In the genomic region with DNA sequence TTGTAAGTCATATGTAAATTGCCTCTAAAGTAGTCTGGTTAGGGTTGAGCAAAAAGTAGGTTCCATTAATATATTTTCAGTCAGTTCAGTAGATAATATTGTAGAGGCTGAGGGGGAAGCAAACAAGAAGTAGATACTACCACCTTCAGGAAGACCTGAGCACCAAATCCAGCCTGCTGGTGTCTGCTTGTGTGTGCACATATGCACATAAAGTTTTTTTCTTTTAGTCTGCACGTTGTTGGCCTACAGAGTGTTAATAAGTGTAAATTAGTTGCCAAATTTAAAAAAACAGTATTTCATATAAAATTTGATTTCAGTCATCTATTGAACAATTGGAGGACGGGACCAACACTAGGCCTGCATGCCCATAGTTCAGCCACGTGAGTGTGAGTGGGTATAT, we compare ENCODE assay signal across 13 cellular contexts.
"Had no signal": no experiment of that assay in that cellular context is flagged by ENCODE, and none has a peak within 500 bp of the region (broad histone marks: within the 10 kb centered on the region; RNA-seq: fewer than 3 reads in every experiment).

No MANE protein-coding gene starts in this region.

- H3K36me3 ChIP-seq: right lobe of liver had no signal

- H3K4me3 ChIP-seq: coronary artery, dorsolateral prefrontal cortex, heart left ventricle, psoas muscle, right lobe of liver, tibial nerve had no signal

- H3K9me3 ChIP-seq: heart left ventricle, psoas muscle, right lobe of liver, tibial nerve had no signal

- H3K27me3 ChIP-seq: dorsolateral prefrontal cortex, heart left ventricle, right lobe of liver, tibial nerve had no signal

- H3K79me2 ChIP-seq: parathyroid adenoma had no signal

- H3K27ac ChIP-seq: parathyroid adenoma had no signal

- H2AFZ ChIP-seq: parathyroid adenoma had no signal

- H3K4me1 ChIP-seq: parathyroid adenoma had no signal

- DNase-seq: dorsolateral prefrontal cortex; effector CD8-positive, alpha-beta T cell; heart left ventricle; hippocampal formation; midbrain; naive B cell; psoas muscle; retina; stimulated activated CD4-positive, alpha-beta T cell treated with anti-CD3 and anti-CD28 coated beads, Interleukin-4, amount 100 ng/mL, for 24 hours had no signal
